In the genomic region with DNA sequence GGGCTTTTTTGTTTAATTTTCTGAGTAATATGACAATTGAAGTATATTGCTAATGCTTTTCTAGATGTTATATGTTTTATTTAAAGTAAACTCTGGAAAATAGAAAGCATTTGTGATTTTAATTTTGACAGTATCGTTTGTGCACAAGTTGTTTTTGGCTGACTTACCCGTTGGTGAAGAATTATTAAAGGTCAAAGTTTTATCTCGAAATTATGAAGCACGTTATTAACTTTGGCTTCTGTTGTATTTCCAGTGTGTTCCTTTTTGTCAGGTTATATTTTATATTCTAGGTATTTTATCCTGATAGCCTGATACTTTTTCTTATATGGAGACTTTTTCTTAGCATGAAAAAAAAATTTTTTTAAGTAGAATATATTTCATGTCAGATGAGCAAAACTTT, we compare ENCODE assay signal across 29 cellular contexts.
"Had no signal": no experiment of that assay in that cellular context is flagged by ENCODE, and none has a peak within 500 bp of the region (broad histone marks: within the 10 kb centered on the region; RNA-seq: fewer than 3 reads in every experiment).

No MANE protein-coding gene starts in this region.

- DNase-seq: stimulated activated CD4-positive, alpha-beta T cell treated with anti-CD3 and anti-CD28 coated beads, Interleukin-2, amount 100 ng/mL, for 48 hours; stimulated activated CD4-positive, alpha-beta T cell treated with anti-CD3 and anti-CD28 coated beads, Interleukin-4, amount 100 ng/mL, for 1 hour; stimulated activated CD4-positive, alpha-beta T cell treated with anti-CD3 and anti-CD28 coated beads, Interleukin-4, amount 100 ng/mL, for 24 hours; stimulated activated CD4-positive, alpha-beta T cell treated with anti-CD3 and anti-CD28 coated beads, Interleukin-4, amount 100 ng/mL, for 4 hours; stimulated activated CD8-positive, alpha-beta memory T cell treated with anti-CD3 and anti-CD28 coated beads, Interleukin-4, amount 100 ng/mL, for 48 hours; stimulated activated naive B cell treated with anti-CD40 and anti-IgM and Interleukin-4, amounts not matched to agents 10 μg/mL and 1 μg/mL and 100 μg/mL, for 72 hours; stimulated activated naive CD4-positive, alpha-beta T cell; stimulated activated naive CD4-positive, alpha-beta T cell treated with Interleukin-2 at 50 U/mL for 16 hours; stimulated activated naive CD8-positive, alpha-beta T cell treated with anti-CD3 and anti-CD28 coated beads, Interleukin-15, amount 100 ng/mL, for 72 hours; stimulated activated naive CD8-positive, alpha-beta T cell treated with anti-CD3 and anti-CD28 coated beads, Interleukin-15, Interleukin-2, amounts not matched to agents 100 U/mL and 50 U/mL, for 24 hours; stomach; substantia nigra; testis; thyroid gland; tibial artery; transverse colon; trophoblast cell; upper lobe of left lung; upper lobe of right lung; uterus had no signal

- H3K27me3 Mint-ChIP-seq: stimulated activated memory B cell treated with anti-CD40 and anti-IgM and Interleukin-4, amounts not matched to agents 10 μg/mL and 1 μg/mL and 100 μg/mL, for 72 hours; stimulated activated naive CD8-positive, alpha-beta T cell treated with anti-CD3 and anti-CD28 coated beads, Interleukin-15, amount 100 ng/mL, for 72 hours; stimulated activated naive CD8-positive, alpha-beta T cell treated with anti-CD3 and anti-CD28 coated beads, Interleukin-15, Interleukin-2, amounts not matched to agents 100 ng/mL and 50 ng/mL, for 24 hours; type B pancreatic cell had no signal

- H3K27ac Mint-ChIP-seq: stimulated activated effector memory CD8-positive, alpha-beta T cell treated with anti-CD3 and anti-CD28 coated beads, Interleukin-12 subunit alpha, Interleukin-12 subunit beta, amount 100 ng/mL, for 72 hours; stimulated activated memory B cell treated with anti-CD40 and anti-IgM and Interleukin-4, amounts not matched to agents 10 μg/mL and 1 μg/mL and 100 μg/mL, for 72 hours; stimulated activated naive B cell treated with anti-CD40 and anti-IgM and Interleukin-4, amounts not matched to agents 10 μg/mL and 1 μg/mL and 100 μg/mL, for 72 hours; stimulated activated naive CD8-positive, alpha-beta T cell treated with anti-CD3 and anti-CD28 coated beads, Interleukin-15, amount 100 ng/mL, for 72 hours; stimulated activated naive CD8-positive, alpha-beta T cell treated with anti-CD3 and anti-CD28 coated beads, Interleukin-15, Interleukin-2, amounts not matched to agents 100 ng/mL and 50 ng/mL, for 24 hours; type B pancreatic cell had no signal

- H3K4me1 ChIP-seq: suprapubic skin, testis, thyroid gland, upper lobe of left lung, upper lobe of right lung, uterus, vagina had no signal

- H3K36me3 ChIP-seq: suprapubic skin, thoracic aorta, thyroid gland, upper lobe of left lung, upper lobe of right lung, uterus, vagina had no signal

- H3K9me3 Mint-ChIP-seq: stimulated activated effector memory CD8-positive, alpha-beta T cell treated with anti-CD3 and anti-CD28 coated beads, Interleukin-12 subunit alpha, Interleukin-12 subunit beta, amount 100 ng/mL, for 72 hours; stimulated activated memory B cell treated with anti-CD40 and anti-IgM and Interleukin-4, amounts not matched to agents 10 μg/mL and 1 μg/mL and 100 μg/mL, for 72 hours; type B pancreatic cell had no signal

- H3K4me3 ChIP-seq: stomach, suprapubic skin, testis, thoracic aorta, thyroid gland, tibial artery, tibial nerve, transverse colon, upper lobe of left lung, upper lobe of right lung, uterus, vagina had no signal

- ATAC-seq: stimulated activated effector memory CD8-positive, alpha-beta T cell treated with anti-CD3 and anti-CD28 coated beads, Interleukin-12 subunit alpha, Interleukin-12 subunit beta, amount 100 ng/mL, for 72 hours; stimulated activated memory B cell treated with anti-CD40 and anti-IgM and Interleukin-4, amounts not matched to agents 10 μg/mL and 1 μg/mL and 100 μg/mL, for 72 hours; stimulated activated naive B cell treated with anti-CD40 and anti-IgM and Interleukin-4, amounts not matched to agents 10 μg/mL and 1 μg/mL and 100 μg/mL, for 72 hours; stimulated activated naive CD8-positive, alpha-beta T cell treated with anti-CD3 and anti-CD28 coated beads, Interleukin-15, amount 100 ng/mL, for 72 hours; stimulated activated naive CD8-positive, alpha-beta T cell treated with anti-CD3 and anti-CD28 coated beads, Interleukin-15, Interleukin-2, amounts not matched to agents 100 U/mL and 50 U/mL, for 24 hours; upper lobe of right lung had no signal

- H3K36me3 Mint-ChIP-seq: stimulated activated effector memory CD8-positive, alpha-beta T cell treated with anti-CD3 and anti-CD28 coated beads, Interleukin-12 subunit alpha, Interleukin-12 subunit beta, amount 100 ng/mL, for 72 hours; stimulated activated memory B cell treated with anti-CD40 and anti-IgM and Interleukin-4, amounts not matched to agents 10 μg/mL and 1 μg/mL and 100 μg/mL, for 72 hours; type B pancreatic cell had no signal

- H3K27me3 ChIP-seq: stomach, suprapubic skin, testis, thyroid gland, tibial artery, tibial nerve, transverse colon, upper lobe of left lung, upper lobe of right lung, uterus, vagina had no signal

- H3K9me3 ChIP-seq: suprapubic skin, testis, thyroid gland, vagina had no signal

- H3K27ac ChIP-seq: stomach, suprapubic skin, testis, thoracic aorta, thyroid gland, tibial artery, tibial nerve, transverse colon, upper lobe of left lung, upper lobe of right lung, uterus, vagina had no signal

- FAIRE-seq: urothelium cell line had no signal

- H3K4me3 Mint-ChIP-seq: stimulated activated effector memory CD8-positive, alpha-beta T cell treated with anti-CD3 and anti-CD28 coated beads, Interleukin-12 subunit alpha, Interleukin-12 subunit beta, amount 100 ng/mL, for 72 hours; stimulated activated memory B cell treated with anti-CD40 and anti-IgM and Interleukin-4, amounts not matched to agents 10 μg/mL and 1 μg/mL and 100 μg/mL, for 72 hours; stimulated activated naive B cell treated with anti-CD40 and anti-IgM and Interleukin-4, amounts not matched to agents 10 μg/mL and 1 μg/mL and 100 μg/mL, for 72 hours; stimulated activated naive CD8-positive, alpha-beta T cell treated with anti-CD3 and anti-CD28 coated beads, Interleukin-15, amount 100 ng/mL, for 72 hours; stimulated activated naive CD8-positive, alpha-beta T cell treated with anti-CD3 and anti-CD28 coated beads, Interleukin-15, Interleukin-2, amounts not matched to agents 100 ng/mL and 50 ng/mL, for 24 hours; type B pancreatic cell had no signal

- H3K4me1 Mint-ChIP-seq: stimulated activated memory B cell treated with anti-CD40 and anti-IgM and Interleukin-4, amounts not matched to agents 10 μg/mL and 1 μg/mL and 100 μg/mL, for 72 hours; stimulated activated naive B cell treated with anti-CD40 and anti-IgM and Interleukin-4, amounts not matched to agents 10 μg/mL and 1 μg/mL and 100 μg/mL, for 72 hours had no signal
